1 cellular context compared by ENCODE assay signal in the genomic region with DNA sequence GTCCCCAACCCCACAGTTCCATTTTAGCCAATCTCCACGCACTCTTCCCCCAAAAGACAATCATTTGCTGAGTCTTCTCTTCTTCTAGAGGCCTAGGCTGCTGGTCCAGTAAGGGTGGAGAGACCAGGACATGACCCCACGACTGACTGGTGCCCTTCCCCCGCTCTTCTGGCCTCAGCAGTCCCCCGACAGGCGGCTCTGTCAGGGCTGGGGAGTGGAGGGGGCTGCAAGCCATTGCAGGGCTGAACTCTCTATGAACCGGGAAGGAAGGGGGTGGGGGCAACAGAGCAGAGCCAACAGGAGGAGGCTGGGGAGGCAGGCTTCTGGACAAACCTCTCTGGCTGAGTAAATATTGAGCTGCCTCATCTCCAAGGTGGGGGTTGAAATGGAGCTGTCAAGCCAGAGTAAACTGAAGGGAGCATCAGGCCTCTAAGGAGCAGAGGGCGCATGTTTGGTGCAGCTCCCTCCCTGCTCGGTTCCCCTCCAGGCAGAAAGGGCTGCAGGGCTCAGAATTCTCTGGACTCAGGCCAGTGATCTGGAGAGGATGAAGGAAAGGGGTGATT.
TF ChIP-seq lines count a peak whose summit lies in the region.

No MANE protein-coding gene starts in this region.

TF ChIP-seq in K562, 482 proteins besides CTCF, POLR2A, EP300 and RAD21 (continued from another document and continues in another):
- TF ChIP-seq, protein P1, sequence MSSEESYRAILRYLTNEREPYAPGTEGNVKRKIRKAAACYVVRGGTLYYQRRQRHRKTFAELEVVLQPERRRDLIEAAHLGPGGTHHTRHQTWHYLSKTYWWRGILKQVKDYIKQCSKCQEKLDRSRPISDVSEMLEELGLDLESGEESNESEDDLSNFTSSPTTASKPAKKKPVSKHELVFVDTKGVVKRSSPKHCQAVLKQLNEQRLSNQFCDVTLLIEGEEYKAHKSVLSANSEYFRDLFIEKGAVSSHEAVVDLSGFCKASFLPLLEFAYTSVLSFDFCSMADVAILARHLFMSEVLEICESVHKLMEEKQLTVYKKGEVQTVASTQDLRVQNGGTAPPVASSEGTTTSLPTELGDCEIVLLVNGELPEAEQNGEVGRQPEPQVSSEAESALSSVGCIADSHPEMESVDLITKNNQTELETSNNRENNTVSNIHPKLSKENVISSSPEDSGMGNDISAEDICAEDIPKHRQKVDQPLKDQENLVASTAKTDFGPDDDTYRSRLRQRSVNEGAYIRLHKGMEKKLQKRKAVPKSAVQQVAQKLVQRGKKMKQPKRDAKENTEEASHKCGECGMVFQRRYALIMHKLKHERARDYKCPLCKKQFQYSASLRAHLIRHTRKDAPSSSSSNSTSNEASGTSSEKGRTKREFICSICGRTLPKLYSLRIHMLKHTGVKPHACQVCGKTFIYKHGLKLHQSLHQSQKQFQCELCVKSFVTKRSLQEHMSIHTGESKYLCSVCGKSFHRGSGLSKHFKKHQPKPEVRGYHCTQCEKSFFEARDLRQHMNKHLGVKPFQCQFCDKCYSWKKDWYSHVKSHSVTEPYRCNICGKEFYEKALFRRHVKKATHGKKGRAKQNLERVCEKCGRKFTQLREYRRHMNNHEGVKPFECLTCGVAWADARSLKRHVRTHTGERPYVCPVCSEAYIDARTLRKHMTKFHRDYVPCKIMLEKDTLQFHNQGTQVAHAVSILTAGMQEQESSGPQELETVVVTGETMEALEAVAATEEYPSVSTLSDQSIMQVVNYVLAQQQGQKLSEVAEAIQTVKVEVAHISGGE (CRISPR knock-in tag; IDR thresholded peaks at IDR 0.05), result no peak
- TF ChIP-seq ZFP1 (CRISPR knock-in tag; IDR thresholded peaks at IDR 0.05) (no peak), ZNF609 (CRISPR knock-in tag; IDR thresholded peaks at IDR 0.05; ENCODE audit: borderline replicate concordance) (no peak), ZNF518B (CRISPR knock-in tag; IDR thresholded peaks at IDR 0.05) (no peak), ZNF57 (CRISPR knock-in tag; IDR thresholded peaks at IDR 0.05) (no peak), SNIP1 (IDR thresholded peaks at IDR 0.05; ENCODE audit: low read depth) (no peak), ZNF408 (CRISPR knock-in tag; IDR thresholded peaks at IDR 0.05; ENCODE audit: low read depth) (no peak), CAMTA2 (CRISPR knock-in tag; conservative IDR thresholded peaks at IDR 0.05) (no peak), ZNF76 (CRISPR knock-in tag; IDR thresholded peaks at IDR 0.05; ENCODE audit: borderline replicate concordance) (no peak), STAG1 (CRISPR knock-in tag; IDR thresholded peaks at IDR 0.05; ENCODE audit: borderline replicate concordance) (no peak), DEAF1 (CRISPR knock-in tag; IDR thresholded peaks at IDR 0.05) (no peak), JUND (IDR thresholded peaks at IDR 0.05; ENCODE audit: borderline replicate concordance, low read depth, low read length) (peak; percentile 47; the same call in 1 of the 2 replicates), JUND (tag; IDR thresholded peaks at IDR 0.05; ENCODE audit: borderline replicate concordance, low read depth, low read length) (peak; percentile 44; the same call in 1 of the 3 replicates), ZBTB33 (CRISPR knock-in tag; IDR thresholded peaks at IDR 0.05) (no peak), RB1 (IDR thresholded peaks at IDR 0.05; ENCODE audit: low read depth) (no peak), ZBTB26 (CRISPR knock-in tag; IDR thresholded peaks at IDR 0.05) (no peak), TCFL5 (CRISPR knock-in tag; conservative IDR thresholded peaks at IDR 0.05) (no peak), JUN (IDR thresholded peaks at IDR 0.05; ENCODE audit: borderline replicate concordance, low read depth, low read length) (no peak), JUN (CRISPR knock-in tag; IDR thresholded peaks at IDR 0.05; ENCODE audit: borderline replicate concordance) (no peak), CBX8 (IDR thresholded peaks at IDR 0.05; ENCODE audit: borderline replicate concordance, extremely low read depth, low read depth, low read length, poor library complexity, severe bottlenecking) (no peak), DPF2 (IDR thresholded peaks at IDR 0.05) (peak; percentile 72), KDM1A (IDR thresholded peaks at IDR 0.05) (peak in 1 of 2 experiments; percentile 7; a peak in 1 of 4 replicates), ZNF41 (CRISPR knock-in tag; conservative IDR thresholded peaks at IDR 0.05) (no peak)
- TF ChIP-seq, protein P2, sequence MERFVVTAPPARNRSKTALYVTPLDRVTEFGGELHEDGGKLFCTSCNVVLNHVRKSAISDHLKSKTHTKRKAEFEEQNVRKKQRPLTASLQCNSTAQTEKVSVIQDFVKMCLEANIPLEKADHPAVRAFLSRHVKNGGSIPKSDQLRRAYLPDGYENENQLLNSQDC (CRISPR knock-in tag; IDR thresholded peaks at IDR 0.05), result no peak
- TF ChIP-seq, protein P3, sequence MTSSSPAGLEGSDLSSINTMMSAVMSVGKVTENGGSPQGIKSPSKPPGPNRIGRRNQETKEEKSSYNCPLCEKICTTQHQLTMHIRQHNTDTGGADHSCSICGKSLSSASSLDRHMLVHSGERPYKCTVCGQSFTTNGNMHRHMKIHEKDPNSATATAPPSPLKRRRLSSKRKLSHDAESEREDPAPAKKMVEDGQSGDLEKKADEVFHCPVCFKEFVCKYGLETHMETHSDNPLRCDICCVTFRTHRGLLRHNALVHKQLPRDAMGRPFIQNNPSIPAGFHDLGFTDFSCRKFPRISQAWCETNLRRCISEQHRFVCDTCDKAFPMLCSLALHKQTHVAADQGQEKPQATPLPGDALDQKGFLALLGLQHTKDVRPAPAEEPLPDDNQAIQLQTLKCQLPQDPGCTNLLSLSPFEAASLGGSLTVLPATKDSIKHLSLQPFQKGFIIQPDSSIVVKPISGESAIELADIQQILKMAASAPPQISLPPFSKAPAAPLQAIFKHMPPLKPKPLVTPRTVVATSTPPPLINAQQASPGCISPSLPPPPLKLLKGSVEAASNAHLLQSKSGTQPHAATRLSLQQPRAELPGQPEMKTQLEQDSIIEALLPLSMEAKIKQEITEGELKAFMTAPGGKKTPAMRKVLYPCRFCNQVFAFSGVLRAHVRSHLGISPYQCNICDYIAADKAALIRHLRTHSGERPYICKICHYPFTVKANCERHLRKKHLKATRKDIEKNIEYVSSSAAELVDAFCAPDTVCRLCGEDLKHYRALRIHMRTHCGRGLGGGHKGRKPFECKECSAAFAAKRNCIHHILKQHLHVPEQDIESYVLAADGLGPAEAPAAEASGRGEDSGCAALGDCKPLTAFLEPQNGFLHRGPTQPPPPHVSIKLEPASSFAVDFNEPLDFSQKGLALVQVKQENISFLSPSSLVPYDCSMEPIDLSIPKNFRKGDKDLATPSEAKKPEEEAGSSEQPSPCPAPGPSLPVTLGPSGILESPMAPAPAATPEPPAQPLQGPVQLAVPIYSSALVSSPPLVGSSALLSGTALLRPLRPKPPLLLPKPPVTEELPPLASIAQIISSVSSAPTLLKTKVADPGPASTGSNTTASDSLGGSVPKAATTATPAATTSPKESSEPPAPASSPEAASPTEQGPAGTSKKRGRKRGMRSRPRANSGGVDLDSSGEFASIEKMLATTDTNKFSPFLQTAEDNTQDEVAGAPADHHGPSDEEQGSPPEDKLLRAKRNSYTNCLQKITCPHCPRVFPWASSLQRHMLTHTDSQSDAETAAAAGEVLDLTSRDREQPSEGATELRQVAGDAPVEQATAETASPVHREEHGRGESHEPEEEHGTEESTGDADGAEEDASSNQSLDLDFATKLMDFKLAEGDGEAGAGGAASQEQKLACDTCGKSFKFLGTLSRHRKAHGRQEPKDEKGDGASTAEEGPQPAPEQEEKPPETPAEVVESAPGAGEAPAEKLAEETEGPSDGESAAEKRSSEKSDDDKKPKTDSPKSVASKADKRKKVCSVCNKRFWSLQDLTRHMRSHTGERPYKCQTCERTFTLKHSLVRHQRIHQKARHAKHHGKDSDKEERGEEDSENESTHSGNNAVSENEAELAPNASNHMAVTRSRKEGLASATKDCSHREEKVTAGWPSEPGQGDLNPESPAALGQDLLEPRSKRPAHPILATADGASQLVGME (CRISPR knock-in tag; IDR thresholded peaks at IDR 0.05), result no peak
